In genomic region chr9:136605966-136606365, GRCh38 we compare ENCODE assay signal across 1 cellular context.
TF ChIP-seq lines count a peak whose summit lies in the region.

No MANE protein-coding gene starts in this region.

TF ChIP-seq in WTC11, 78 proteins besides CTCF, POLR2A, EP300 and RAD21 (continued from another document):
- TF ChIP-seq, protein P1, sequence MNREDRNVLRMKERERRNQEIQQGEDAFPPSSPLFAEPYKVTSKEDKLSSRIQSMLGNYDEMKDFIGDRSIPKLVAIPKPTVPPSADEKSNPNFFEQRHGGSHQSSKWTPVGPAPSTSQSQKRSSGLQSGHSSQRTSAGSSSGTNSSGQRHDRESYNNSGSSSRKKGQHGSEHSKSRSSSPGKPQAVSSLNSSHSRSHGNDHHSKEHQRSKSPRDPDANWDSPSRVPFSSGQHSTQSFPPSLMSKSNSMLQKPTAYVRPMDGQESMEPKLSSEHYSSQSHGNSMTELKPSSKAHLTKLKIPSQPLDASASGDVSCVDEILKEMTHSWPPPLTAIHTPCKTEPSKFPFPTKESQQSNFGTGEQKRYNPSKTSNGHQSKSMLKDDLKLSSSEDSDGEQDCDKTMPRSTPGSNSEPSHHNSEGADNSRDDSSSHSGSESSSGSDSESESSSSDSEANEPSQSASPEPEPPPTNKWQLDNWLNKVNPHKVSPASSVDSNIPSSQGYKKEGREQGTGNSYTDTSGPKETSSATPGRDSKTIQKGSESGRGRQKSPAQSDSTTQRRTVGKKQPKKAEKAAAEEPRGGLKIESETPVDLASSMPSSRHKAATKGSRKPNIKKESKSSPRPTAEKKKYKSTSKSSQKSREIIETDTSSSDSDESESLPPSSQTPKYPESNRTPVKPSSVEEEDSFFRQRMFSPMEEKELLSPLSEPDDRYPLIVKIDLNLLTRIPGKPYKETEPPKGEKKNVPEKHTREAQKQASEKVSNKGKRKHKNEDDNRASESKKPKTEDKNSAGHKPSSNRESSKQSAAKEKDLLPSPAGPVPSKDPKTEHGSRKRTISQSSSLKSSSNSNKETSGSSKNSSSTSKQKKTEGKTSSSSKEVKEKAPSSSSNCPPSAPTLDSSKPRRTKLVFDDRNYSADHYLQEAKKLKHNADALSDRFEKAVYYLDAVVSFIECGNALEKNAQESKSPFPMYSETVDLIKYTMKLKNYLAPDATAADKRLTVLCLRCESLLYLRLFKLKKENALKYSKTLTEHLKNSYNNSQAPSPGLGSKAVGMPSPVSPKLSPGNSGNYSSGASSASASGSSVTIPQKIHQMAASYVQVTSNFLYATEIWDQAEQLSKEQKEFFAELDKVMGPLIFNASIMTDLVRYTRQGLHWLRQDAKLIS (CRISPR knock-in tag; IDR thresholded peaks at IDR 0.05; ENCODE audit: borderline replicate concordance): no peak
- TF ChIP-seq ZBTB43 (CRISPR knock-in tag; IDR thresholded peaks at IDR 0.05) (no peak), FOXP1 (CRISPR knock-in tag; IDR thresholded peaks at IDR 0.05; ENCODE audit: borderline replicate concordance) (no peak)
- TF ChIP-seq, protein P2, sequence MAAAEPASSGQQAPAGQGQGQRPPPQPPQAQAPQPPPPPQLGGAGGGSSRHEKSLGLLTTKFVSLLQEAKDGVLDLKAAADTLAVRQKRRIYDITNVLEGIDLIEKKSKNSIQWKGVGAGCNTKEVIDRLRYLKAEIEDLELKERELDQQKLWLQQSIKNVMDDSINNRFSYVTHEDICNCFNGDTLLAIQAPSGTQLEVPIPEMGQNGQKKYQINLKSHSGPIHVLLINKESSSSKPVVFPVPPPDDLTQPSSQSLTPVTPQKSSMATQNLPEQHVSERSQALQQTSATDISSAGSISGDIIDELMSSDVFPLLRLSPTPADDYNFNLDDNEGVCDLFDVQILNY (CRISPR knock-in tag; IDR thresholded peaks at IDR 0.05): no peak
TF ChIP-seq in WTC11: peak in this region for 0.
